Comparison of ENCODE assay signal across 1 cellular context in genomic region chr16:85650864-85651811, GRCh38.
TF ChIP-seq lines count a peak whose summit lies in the region.

No MANE protein-coding gene starts in this region.

TF ChIP-seq in HepG2, 621 proteins besides CTCF, POLR2A, EP300 and RAD21:
- TF ChIP-seq PATZ1 (CRISPR knock-in tag; IDR thresholded peaks at IDR 0.05) (peak; percentile 11; the same call in 1 of the 2 replicates), ZNF609 (CRISPR knock-in tag; IDR thresholded peaks at IDR 0.05; ENCODE audit: borderline replicate concordance) (no peak), FOXO4 (CRISPR knock-in tag; conservative IDR thresholded peaks at IDR 0.05) (no peak), AGO2 (optimal IDR thresholded peaks at IDR 0.05; ENCODE audit: low read depth, low read length) (peak; percentile 21), ZSCAN9 (CRISPR knock-in tag; IDR thresholded peaks at IDR 0.05; ENCODE audit: borderline replicate concordance) (no peak), KAT8 (CRISPR knock-in tag; IDR thresholded peaks at IDR 0.05) (no peak), ZNF607 (CRISPR knock-in tag; IDR thresholded peaks at IDR 0.05; ENCODE audit: borderline replicate concordance) (no peak), CEBPG (CRISPR knock-in tag; IDR thresholded peaks at IDR 0.05) (no peak), ZNF75D (CRISPR knock-in tag; IDR thresholded peaks at IDR 0.05; ENCODE audit: borderline replicate concordance) (no peak), FOXJ3 (CRISPR knock-in tag; IDR thresholded peaks at IDR 0.05; ENCODE audit: borderline replicate concordance) (no peak), NR3C1 (CRISPR knock-in tag; IDR thresholded peaks at IDR 0.05) (no peak), NFRKB (IDR thresholded peaks at IDR 0.05) (no peak), ZNF773 (CRISPR knock-in tag; IDR thresholded peaks at IDR 0.05; ENCODE audit: borderline replicate concordance) (no peak), LRRFIP1 (CRISPR knock-in tag; conservative IDR thresholded peaks at IDR 0.05) (no peak), SMAD1 (CRISPR knock-in tag; IDR thresholded peaks at IDR 0.05; ENCODE audit: borderline replicate concordance, low read depth) (no peak), ZNF839 (CRISPR knock-in tag; IDR thresholded peaks at IDR 0.05; ENCODE audit: borderline replicate concordance) (no peak), ZNF232 (CRISPR knock-in tag; IDR thresholded peaks at IDR 0.05; ENCODE audit: borderline replicate concordance) (no peak), MIXL1 (CRISPR knock-in tag; IDR thresholded peaks at IDR 0.05) (no peak), ATF5 (CRISPR knock-in tag; IDR thresholded peaks at IDR 0.05; ENCODE audit: low read depth) (no peak), ZNF576 (CRISPR knock-in tag; IDR thresholded peaks at IDR 0.05) (no peak), HNRNPL (IDR thresholded peaks at IDR 0.05; ENCODE audit: low read depth, low read length) (0 out of 2 replicates have a peak, but pooled peaks have one; percentile 26), ZNF441 (CRISPR knock-in tag; IDR thresholded peaks at IDR 0.05; ENCODE audit: borderline replicate concordance) (no peak), MTA1 (CRISPR knock-in tag; IDR thresholded peaks at IDR 0.05; ENCODE audit: borderline replicate concordance) (0 out of 2 replicates have a peak, but pooled peaks have one; percentile 2), TAF15 (IDR thresholded peaks at IDR 0.05; ENCODE audit: low read depth, low read length, poor library complexity, severe bottlenecking) (no peak), THAP9 (CRISPR knock-in tag; IDR thresholded peaks at IDR 0.05; ENCODE audit: borderline replicate concordance) (no peak), ZNF225 (CRISPR knock-in tag; IDR thresholded peaks at IDR 0.05) (no peak), ZNF138 (CRISPR knock-in tag; IDR thresholded peaks at IDR 0.05; ENCODE audit: low read depth) (no peak), HNRNPK (IDR thresholded peaks at IDR 0.05; ENCODE audit: low read depth, low read length, poor library complexity, severe bottlenecking) (peak; percentile 27), ZNF343 (CRISPR knock-in tag; IDR thresholded peaks at IDR 0.05) (no peak), MAX (IDR thresholded peaks at IDR 0.05) (0 out of 2 replicates have a peak, but pooled peaks have one; percentile 16), ZSCAN12 (CRISPR knock-in tag; IDR thresholded peaks at IDR 0.05) (no peak)
